Comparison of ENCODE assay signal across 1 cellular context in the genomic region with DNA sequence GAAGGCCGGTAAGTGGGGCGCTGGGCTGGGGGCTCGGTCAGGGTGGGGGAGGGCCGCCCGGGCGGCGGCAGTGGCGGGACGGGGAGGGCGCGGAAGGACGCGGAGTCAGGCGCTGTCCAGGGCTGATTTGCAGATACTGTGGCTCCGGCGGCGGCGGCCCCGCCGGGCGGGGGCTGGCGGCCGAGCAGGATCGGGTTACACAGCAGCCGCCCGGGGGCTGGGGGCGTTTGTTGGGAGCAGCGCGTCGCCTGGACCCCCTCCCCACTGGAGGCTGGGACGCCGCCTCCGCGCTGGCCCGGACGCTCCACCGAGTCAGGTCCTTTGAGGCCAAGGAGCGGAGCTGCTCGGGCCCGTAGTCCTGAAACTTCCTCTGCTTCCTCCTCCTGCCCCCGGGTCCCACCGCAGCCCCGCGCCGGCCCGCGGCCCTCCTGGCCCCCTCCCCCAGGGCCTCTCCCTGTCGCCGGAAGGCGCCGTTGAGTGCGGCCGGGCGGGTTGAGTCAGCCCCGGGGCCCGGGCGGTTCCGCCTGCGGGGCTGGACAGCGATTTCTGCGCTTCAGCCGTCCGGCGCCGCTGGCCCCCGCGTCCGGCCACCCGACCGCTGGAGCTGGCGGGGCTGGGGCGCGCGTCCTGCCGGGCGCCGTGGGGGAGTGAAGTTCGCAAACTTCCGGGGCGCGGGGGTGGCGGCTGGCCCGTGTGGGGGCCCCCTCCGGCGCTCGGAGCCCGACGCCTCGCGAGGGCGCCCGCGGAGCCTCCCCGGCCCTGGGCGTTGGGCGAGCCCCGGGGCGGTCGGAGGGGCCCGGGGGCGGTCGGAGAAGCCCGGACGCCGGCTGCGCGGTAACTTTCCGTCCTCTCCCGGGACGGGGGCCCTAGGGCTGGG.
A peak's percentile ranks its signal among the peaks of the same experiment; 100 is the strongest.
TF ChIP-seq lines count a peak whose summit lies in the region.

No MANE protein-coding gene starts in this region.

TF ChIP-seq in K562, 482 proteins besides CTCF, POLR2A, EP300 and RAD21 (continued from another document and continues in another):
- TF ChIP-seq, protein P1, sequence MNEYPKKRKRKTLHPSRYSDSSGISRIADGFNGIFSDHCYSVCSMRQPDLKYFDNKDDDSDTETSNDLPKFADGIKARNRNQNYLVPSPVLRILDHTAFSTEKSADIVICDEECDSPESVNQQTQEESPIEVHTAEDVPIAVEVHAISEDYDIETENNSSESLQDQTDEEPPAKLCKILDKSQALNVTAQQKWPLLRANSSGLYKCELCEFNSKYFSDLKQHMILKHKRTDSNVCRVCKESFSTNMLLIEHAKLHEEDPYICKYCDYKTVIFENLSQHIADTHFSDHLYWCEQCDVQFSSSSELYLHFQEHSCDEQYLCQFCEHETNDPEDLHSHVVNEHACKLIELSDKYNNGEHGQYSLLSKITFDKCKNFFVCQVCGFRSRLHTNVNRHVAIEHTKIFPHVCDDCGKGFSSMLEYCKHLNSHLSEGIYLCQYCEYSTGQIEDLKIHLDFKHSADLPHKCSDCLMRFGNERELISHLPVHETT (CRISPR knock-in tag; conservative IDR thresholded peaks at IDR 0.05 in 1 of 2, IDR thresholded peaks at IDR 0.05 in 1 of 2) = peak in 1 of 2 experiments; percentile 89; a peak in 2 of 4 replicates
- TF ChIP-seq NRF1 (conservative IDR thresholded peaks at IDR 0.05 in 1 of 2, IDR thresholded peaks at IDR 0.05 in 1 of 2) = peak; percentile 21 to 27; a peak in 2 of 4 replicates
- TF ChIP-seq RB1 (IDR thresholded peaks at IDR 0.05; ENCODE audit: low read depth) = peak; percentile 65
- TF ChIP-seq PHTF2 (CRISPR knock-in tag; IDR thresholded peaks at IDR 0.05) = no peak
- no peak for TF ChIP-seq MYBL2 (IDR thresholded peaks at IDR 0.05; ENCODE audit: low read depth)
- no peak for TF ChIP-seq MYBL2 (CRISPR knock-in tag; IDR thresholded peaks at IDR 0.05; ENCODE audit: borderline replicate concordance)
- TF ChIP-seq SP2 (IDR thresholded peaks at IDR 0.05; ENCODE audit: extremely low read depth, low read depth, low read length, poor library complexity, severe bottlenecking) = no peak
- no peak for TF ChIP-seq HDGF (IDR thresholded peaks at IDR 0.05)
- TF ChIP-seq RBM34 (IDR thresholded peaks at IDR 0.05; ENCODE audit: borderline replicate concordance, insufficient read depth, low read length) = no peak
- TF ChIP-seq MED1 (CRISPR knock-in tag; IDR thresholded peaks at IDR 0.05; ENCODE audit: borderline replicate concordance) = no peak
- no peak for TF ChIP-seq ZNF347 (CRISPR knock-in tag; IDR thresholded peaks at IDR 0.05; ENCODE audit: low read depth)
- no peak for TF ChIP-seq NELFE (IDR thresholded peaks at IDR 0.05; ENCODE audit: insufficient read depth, insufficient read length)
- no peak for TF ChIP-seq YBX1 (IDR thresholded peaks at IDR 0.05)
- TF ChIP-seq ZNF57 (CRISPR knock-in tag; IDR thresholded peaks at IDR 0.05) = no peak
- TF ChIP-seq DNMT1 (IDR thresholded peaks at IDR 0.05) = no peak
- TF ChIP-seq TBP (optimal IDR thresholded peaks at IDR 0.05; ENCODE audit: low read depth, low read length) = no peak
- no peak for TF ChIP-seq XRCC5 (IDR thresholded peaks at IDR 0.05; ENCODE audit: low read depth, low read length)
- TF ChIP-seq, protein P2, sequence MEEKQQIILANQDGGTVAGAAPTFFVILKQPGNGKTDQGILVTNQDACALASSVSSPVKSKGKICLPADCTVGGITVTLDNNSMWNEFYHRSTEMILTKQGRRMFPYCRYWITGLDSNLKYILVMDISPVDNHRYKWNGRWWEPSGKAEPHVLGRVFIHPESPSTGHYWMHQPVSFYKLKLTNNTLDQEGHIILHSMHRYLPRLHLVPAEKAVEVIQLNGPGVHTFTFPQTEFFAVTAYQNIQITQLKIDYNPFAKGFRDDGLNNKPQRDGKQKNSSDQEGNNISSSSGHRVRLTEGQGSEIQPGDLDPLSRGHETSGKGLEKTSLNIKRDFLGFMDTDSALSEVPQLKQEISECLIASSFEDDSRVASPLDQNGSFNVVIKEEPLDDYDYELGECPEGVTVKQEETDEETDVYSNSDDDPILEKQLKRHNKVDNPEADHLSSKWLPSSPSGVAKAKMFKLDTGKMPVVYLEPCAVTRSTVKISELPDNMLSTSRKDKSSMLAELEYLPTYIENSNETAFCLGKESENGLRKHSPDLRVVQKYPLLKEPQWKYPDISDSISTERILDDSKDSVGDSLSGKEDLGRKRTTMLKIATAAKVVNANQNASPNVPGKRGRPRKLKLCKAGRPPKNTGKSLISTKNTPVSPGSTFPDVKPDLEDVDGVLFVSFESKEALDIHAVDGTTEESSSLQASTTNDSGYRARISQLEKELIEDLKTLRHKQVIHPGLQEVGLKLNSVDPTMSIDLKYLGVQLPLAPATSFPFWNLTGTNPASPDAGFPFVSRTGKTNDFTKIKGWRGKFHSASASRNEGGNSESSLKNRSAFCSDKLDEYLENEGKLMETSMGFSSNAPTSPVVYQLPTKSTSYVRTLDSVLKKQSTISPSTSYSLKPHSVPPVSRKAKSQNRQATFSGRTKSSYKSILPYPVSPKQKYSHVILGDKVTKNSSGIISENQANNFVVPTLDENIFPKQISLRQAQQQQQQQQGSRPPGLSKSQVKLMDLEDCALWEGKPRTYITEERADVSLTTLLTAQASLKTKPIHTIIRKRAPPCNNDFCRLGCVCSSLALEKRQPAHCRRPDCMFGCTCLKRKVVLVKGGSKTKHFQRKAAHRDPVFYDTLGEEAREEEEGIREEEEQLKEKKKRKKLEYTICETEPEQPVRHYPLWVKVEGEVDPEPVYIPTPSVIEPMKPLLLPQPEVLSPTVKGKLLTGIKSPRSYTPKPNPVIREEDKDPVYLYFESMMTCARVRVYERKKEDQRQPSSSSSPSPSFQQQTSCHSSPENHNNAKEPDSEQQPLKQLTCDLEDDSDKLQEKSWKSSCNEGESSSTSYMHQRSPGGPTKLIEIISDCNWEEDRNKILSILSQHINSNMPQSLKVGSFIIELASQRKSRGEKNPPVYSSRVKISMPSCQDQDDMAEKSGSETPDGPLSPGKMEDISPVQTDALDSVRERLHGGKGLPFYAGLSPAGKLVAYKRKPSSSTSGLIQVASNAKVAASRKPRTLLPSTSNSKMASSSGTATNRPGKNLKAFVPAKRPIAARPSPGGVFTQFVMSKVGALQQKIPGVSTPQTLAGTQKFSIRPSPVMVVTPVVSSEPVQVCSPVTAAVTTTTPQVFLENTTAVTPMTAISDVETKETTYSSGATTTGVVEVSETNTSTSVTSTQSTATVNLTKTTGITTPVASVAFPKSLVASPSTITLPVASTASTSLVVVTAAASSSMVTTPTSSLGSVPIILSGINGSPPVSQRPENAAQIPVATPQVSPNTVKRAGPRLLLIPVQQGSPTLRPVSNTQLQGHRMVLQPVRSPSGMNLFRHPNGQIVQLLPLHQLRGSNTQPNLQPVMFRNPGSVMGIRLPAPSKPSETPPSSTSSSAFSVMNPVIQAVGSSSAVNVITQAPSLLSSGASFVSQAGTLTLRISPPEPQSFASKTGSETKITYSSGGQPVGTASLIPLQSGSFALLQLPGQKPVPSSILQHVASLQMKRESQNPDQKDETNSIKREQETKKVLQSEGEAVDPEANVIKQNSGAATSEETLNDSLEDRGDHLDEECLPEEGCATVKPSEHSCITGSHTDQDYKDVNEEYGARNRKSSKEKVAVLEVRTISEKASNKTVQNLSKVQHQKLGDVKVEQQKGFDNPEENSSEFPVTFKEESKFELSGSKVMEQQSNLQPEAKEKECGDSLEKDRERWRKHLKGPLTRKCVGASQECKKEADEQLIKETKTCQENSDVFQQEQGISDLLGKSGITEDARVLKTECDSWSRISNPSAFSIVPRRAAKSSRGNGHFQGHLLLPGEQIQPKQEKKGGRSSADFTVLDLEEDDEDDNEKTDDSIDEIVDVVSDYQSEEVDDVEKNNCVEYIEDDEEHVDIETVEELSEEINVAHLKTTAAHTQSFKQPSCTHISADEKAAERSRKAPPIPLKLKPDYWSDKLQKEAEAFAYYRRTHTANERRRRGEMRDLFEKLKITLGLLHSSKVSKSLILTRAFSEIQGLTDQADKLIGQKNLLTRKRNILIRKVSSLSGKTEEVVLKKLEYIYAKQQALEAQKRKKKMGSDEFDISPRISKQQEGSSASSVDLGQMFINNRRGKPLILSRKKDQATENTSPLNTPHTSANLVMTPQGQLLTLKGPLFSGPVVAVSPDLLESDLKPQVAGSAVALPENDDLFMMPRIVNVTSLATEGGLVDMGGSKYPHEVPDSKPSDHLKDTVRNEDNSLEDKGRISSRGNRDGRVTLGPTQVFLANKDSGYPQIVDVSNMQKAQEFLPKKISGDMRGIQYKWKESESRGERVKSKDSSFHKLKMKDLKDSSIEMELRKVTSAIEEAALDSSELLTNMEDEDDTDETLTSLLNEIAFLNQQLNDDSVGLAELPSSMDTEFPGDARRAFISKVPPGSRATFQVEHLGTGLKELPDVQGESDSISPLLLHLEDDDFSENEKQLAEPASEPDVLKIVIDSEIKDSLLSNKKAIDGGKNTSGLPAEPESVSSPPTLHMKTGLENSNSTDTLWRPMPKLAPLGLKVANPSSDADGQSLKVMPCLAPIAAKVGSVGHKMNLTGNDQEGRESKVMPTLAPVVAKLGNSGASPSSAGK (IDR thresholded peaks at IDR 0.05) = no peak
- no peak for TF ChIP-seq NR2C2 (CRISPR knock-in tag; IDR thresholded peaks at IDR 0.05)
- peak; percentile 51; the same call in 1 of the 2 replicates for TF ChIP-seq NR2C2 (tag; IDR thresholded peaks at IDR 0.05)
- TF ChIP-seq, protein P3, sequence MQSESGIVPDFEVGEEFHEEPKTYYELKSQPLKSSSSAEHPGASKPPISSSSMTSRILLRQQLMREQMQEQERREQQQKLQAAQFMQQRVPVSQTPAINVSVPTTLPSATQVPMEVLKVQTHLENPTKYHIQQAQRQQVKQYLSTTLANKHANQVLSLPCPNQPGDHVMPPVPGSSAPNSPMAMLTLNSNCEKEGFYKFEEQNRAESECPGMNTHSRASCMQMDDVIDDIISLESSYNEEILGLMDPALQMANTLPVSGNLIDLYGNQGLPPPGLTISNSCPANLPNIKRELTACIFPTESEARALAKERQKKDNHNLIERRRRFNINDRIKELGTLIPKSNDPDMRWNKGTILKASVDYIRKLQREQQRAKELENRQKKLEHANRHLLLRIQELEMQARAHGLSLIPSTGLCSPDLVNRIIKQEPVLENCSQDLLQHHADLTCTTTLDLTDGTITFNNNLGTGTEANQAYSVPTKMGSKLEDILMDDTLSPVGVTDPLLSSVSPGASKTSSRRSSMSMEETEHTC (IDR thresholded peaks at IDR 0.05) = no peak
- no peak for TF ChIP-seq FOS (IDR thresholded peaks at IDR 0.05; ENCODE audit: extremely low read depth, insufficient read length)
- no peak for TF ChIP-seq CEBPG (CRISPR knock-in tag; IDR thresholded peaks at IDR 0.05)
- no peak for TF ChIP-seq CEBPG (tag; conservative IDR thresholded peaks at IDR 0.05 in 1 of 2, IDR thresholded peaks at IDR 0.05 in 1 of 2)
- TF ChIP-seq TCF7 (IDR thresholded peaks at IDR 0.05; ENCODE audit: borderline replicate concordance) = no peak
- no peak for TF ChIP-seq TCF7L2 (IDR thresholded peaks at IDR 0.05; ENCODE audit: low read depth, low read length)
- no peak for TF ChIP-seq ASH1L (IDR thresholded peaks at IDR 0.05; ENCODE audit: borderline replicate concordance, low read depth, partially characterized antibody)
- TF ChIP-seq LARP7 (IDR thresholded peaks at IDR 0.05) = no peak
- TF ChIP-seq CHD1 (IDR thresholded peaks at IDR 0.05; ENCODE audit: low read length) = peak; percentile 38
- no peak for TF ChIP-seq SREBF1 (IDR thresholded peaks at IDR 0.05; ENCODE audit: borderline replicate concordance, low read depth, low read length)
- TF ChIP-seq ZNF274 (IDR thresholded peaks at IDR 0.05; ENCODE audit: borderline replicate concordance, low read depth, low read length) = no peak
- no peak for TF ChIP-seq HDAC3 (IDR thresholded peaks at IDR 0.05; ENCODE audit: borderline replicate concordance, partially characterized antibody)
- peak; percentile 59 for TF ChIP-seq HNRNPLL (IDR thresholded peaks at IDR 0.05; ENCODE audit: low read depth, low read length, poor library complexity, severe bottlenecking)
- no peak for TF ChIP-seq ZNF717 (CRISPR knock-in tag; IDR thresholded peaks at IDR 0.05)
- 0 out of 2 replicates have a peak, but pooled peaks have one; percentile 4 for TF ChIP-seq POLR2H (tag; IDR thresholded peaks at IDR 0.05; ENCODE audit: low read depth)
- TF ChIP-seq NCOR1 (IDR thresholded peaks at IDR 0.05) = no peak
- 0 out of 4 replicates have a peak, but pooled peaks of 1 of the 2 experiments have one; percentile 25 for TF ChIP-seq KDM1A (IDR thresholded peaks at IDR 0.05)
- TF ChIP-seq SNRNP70 (optimal IDR thresholded peaks at IDR 0.05; ENCODE audit: low read depth, low read length) = no peak
- TF ChIP-seq, protein P4, sequence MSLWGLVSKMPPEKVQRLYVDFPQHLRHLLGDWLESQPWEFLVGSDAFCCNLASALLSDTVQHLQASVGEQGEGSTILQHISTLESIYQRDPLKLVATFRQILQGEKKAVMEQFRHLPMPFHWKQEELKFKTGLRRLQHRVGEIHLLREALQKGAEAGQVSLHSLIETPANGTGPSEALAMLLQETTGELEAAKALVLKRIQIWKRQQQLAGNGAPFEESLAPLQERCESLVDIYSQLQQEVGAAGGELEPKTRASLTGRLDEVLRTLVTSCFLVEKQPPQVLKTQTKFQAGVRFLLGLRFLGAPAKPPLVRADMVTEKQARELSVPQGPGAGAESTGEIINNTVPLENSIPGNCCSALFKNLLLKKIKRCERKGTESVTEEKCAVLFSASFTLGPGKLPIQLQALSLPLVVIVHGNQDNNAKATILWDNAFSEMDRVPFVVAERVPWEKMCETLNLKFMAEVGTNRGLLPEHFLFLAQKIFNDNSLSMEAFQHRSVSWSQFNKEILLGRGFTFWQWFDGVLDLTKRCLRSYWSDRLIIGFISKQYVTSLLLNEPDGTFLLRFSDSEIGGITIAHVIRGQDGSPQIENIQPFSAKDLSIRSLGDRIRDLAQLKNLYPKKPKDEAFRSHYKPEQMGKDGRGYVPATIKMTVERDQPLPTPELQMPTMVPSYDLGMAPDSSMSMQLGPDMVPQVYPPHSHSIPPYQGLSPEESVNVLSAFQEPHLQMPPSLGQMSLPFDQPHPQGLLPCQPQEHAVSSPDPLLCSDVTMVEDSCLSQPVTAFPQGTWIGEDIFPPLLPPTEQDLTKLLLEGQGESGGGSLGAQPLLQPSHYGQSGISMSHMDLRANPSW (CRISPR knock-in tag; IDR thresholded peaks at IDR 0.05) = no peak
- no peak for TF ChIP-seq ETS2 (tag; IDR thresholded peaks at IDR 0.05; ENCODE audit: borderline replicate concordance, poor library complexity, severe bottlenecking)
- no peak for TF ChIP-seq KLF13 (tag; IDR thresholded peaks at IDR 0.05; ENCODE audit: borderline replicate concordance, low read depth)
- TF ChIP-seq PTBP1 (IDR thresholded peaks at IDR 0.05; ENCODE audit: low read depth, low read length) = no peak
- TF ChIP-seq GTF2E2 (tag; IDR thresholded peaks at IDR 0.05) = peak; percentile 88
